In genomic region chr10:28676968-28677888, GRCh38 we compare ENCODE assay signal across 1 cellular context.
TF ChIP-seq lines count a peak whose summit lies in the region.

Gene BAMBI (plus strand): TSS chr10:28677521. CDS start chr10:28677898, 377 bp downstream.

TF ChIP-seq in K562, 482 proteins besides CTCF, POLR2A, EP300 and RAD21 (continued from another document and continues in another):
- TF ChIP-seq, protein P1, sequence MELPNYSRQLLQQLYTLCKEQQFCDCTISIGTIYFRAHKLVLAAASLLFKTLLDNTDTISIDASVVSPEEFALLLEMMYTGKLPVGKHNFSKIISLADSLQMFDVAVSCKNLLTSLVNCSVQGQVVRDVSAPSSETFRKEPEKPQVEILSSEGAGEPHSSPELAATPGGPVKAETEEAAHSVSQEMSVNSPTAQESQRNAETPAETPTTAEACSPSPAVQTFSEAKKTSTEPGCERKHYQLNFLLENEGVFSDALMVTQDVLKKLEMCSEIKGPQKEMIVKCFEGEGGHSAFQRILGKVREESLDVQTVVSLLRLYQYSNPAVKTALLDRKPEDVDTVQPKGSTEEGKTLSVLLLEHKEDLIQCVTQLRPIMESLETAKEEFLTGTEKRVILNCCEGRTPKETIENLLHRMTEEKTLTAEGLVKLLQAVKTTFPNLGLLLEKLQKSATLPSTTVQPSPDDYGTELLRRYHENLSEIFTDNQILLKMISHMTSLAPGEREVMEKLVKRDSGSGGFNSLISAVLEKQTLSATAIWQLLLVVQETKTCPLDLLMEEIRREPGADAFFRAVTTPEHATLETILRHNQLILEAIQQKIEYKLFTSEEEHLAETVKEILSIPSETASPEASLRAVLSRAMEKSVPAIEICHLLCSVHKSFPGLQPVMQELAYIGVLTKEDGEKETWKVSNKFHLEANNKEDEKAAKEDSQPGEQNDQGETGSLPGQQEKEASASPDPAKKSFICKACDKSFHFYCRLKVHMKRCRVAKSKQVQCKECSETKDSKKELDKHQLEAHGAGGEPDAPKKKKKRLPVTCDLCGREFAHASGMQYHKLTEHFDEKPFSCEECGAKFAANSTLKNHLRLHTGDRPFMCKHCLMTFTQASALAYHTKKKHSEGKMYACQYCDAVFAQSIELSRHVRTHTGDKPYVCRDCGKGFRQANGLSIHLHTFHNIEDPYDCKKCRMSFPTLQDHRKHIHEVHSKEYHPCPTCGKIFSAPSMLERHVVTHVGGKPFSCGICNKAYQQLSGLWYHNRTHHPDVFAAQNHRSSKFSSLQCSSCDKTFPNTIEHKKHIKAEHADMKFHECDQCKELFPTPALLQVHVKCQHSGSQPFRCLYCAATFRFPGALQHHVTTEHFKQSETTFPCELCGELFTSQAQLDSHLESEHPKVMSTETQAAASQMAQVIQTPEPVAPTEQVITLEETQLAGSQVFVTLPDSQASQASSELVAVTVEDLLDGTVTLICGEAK (IDR thresholded peaks at IDR 0.05): no peak
- TF ChIP-seq, protein P1 (CRISPR knock-in tag; IDR thresholded peaks at IDR 0.05): no peak
- TF ChIP-seq PRPF4 (IDR thresholded peaks at IDR 0.05; ENCODE audit: insufficient read depth, low read depth, low read length, poor library complexity, severe bottlenecking) (no peak), BRCA1 (IDR thresholded peaks at IDR 0.05) (no peak), BRCA1 (CRISPR knock-in tag; IDR thresholded peaks at IDR 0.05) (no peak), BRD4 (IDR thresholded peaks at IDR 0.05) (no peak), KAT7 (CRISPR knock-in tag; IDR thresholded peaks at IDR 0.05; ENCODE audit: borderline replicate concordance) (no peak), HNRNPH1 (optimal IDR thresholded peaks at IDR 0.05; ENCODE audit: low read depth, low read length) (no peak), POLR3A (IDR thresholded peaks at IDR 0.05; ENCODE audit: borderline replicate concordance, extremely low read depth, insufficient read depth, insufficient read length) (no peak), PTTG1 (tag; IDR thresholded peaks at IDR 0.05; ENCODE audit: low read depth) (no peak), KLF16 (IDR thresholded peaks at IDR 0.05) (no peak), SRSF9 (IDR thresholded peaks at IDR 0.05; ENCODE audit: borderline replicate concordance, low read depth, low read length) (no peak), PHB (CRISPR knock-in tag; IDR thresholded peaks at IDR 0.05) (0 out of 2 replicates have a peak, but pooled peaks have one; percentile 45), PTRF (tag; IDR thresholded peaks at IDR 0.05) (no peak), RERE (CRISPR knock-in tag; IDR thresholded peaks at IDR 0.05; ENCODE audit: borderline replicate concordance) (no peak), ZNF57 (CRISPR knock-in tag; IDR thresholded peaks at IDR 0.05) (no peak), ZBTB1 (CRISPR knock-in tag; IDR thresholded peaks at IDR 0.05; ENCODE audit: borderline replicate concordance, low read depth) (no peak), SMARCA5 (IDR thresholded peaks at IDR 0.05) (no peak), SAFB2 (IDR thresholded peaks at IDR 0.05; ENCODE audit: borderline replicate concordance, low read depth, low read length, severe bottlenecking) (no peak), RBM14 (IDR thresholded peaks at IDR 0.05; ENCODE audit: borderline replicate concordance, insufficient read depth, low read depth, low read length) (no peak), NCOR1 (IDR thresholded peaks at IDR 0.05) (no peak), CSDE1 (IDR thresholded peaks at IDR 0.05) (no peak), TAF9B (IDR thresholded peaks at IDR 0.05; ENCODE audit: partially characterized antibody) (peak; percentile 22), MIER1 (IDR thresholded peaks at IDR 0.05; ENCODE audit: low read depth) (no peak), ZNF444 (CRISPR knock-in tag; IDR thresholded peaks at IDR 0.05) (no peak), ZNF217 (CRISPR knock-in tag; IDR thresholded peaks at IDR 0.05) (no peak), ZNF174 (CRISPR knock-in tag; IDR thresholded peaks at IDR 0.05) (no peak), ZNF609 (CRISPR knock-in tag; IDR thresholded peaks at IDR 0.05; ENCODE audit: borderline replicate concordance) (no peak), SP2 (IDR thresholded peaks at IDR 0.05; ENCODE audit: extremely low read depth, low read depth, low read length, poor library complexity, severe bottlenecking) (peak; percentile 35), TAL1 (IDR thresholded peaks at IDR 0.05) (no peak), TARDBP (IDR thresholded peaks at IDR 0.05) (no peak), HNRNPL (IDR thresholded peaks at IDR 0.05; ENCODE audit: low read depth, low read length) (no peak; the same call in 1 of the 2 replicates), HES1 (IDR thresholded peaks at IDR 0.05; ENCODE audit: low read depth) (no peak), SMAD1 (IDR thresholded peaks at IDR 0.05; ENCODE audit: low read depth, low read length, partially characterized antibody) (no peak), CCNT2 (IDR thresholded peaks at IDR 0.05; ENCODE audit: borderline replicate concordance, extremely low read depth, insufficient read length, low read depth, low read length) (peak; percentile 87), MECOM (CRISPR knock-in tag; IDR thresholded peaks at IDR 0.05) (no peak), ZNF24 (IDR thresholded peaks at IDR 0.05) (no peak; the same call in 1 of the 2 replicates), MCM2 (IDR thresholded peaks at IDR 0.05; ENCODE audit: low read depth) (no peak), ZNF584 (CRISPR knock-in tag; IDR thresholded peaks at IDR 0.05; ENCODE audit: low read depth) (no peak), ZNF124 (CRISPR knock-in tag; IDR thresholded peaks at IDR 0.05) (no peak), ZNF79 (CRISPR knock-in tag; IDR thresholded peaks at IDR 0.05; ENCODE audit: low read depth) (no peak)
- TF ChIP-seq, protein P2, sequence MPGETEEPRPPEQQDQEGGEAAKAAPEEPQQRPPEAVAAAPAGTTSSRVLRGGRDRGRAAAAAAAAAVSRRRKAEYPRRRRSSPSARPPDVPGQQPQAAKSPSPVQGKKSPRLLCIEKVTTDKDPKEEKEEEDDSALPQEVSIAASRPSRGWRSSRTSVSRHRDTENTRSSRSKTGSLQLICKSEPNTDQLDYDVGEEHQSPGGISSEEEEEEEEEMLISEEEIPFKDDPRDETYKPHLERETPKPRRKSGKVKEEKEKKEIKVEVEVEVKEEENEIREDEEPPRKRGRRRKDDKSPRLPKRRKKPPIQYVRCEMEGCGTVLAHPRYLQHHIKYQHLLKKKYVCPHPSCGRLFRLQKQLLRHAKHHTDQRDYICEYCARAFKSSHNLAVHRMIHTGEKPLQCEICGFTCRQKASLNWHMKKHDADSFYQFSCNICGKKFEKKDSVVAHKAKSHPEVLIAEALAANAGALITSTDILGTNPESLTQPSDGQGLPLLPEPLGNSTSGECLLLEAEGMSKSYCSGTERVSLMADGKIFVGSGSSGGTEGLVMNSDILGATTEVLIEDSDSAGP (CRISPR knock-in tag; IDR thresholded peaks at IDR 0.05): no peak
- TF ChIP-seq, protein P3, sequence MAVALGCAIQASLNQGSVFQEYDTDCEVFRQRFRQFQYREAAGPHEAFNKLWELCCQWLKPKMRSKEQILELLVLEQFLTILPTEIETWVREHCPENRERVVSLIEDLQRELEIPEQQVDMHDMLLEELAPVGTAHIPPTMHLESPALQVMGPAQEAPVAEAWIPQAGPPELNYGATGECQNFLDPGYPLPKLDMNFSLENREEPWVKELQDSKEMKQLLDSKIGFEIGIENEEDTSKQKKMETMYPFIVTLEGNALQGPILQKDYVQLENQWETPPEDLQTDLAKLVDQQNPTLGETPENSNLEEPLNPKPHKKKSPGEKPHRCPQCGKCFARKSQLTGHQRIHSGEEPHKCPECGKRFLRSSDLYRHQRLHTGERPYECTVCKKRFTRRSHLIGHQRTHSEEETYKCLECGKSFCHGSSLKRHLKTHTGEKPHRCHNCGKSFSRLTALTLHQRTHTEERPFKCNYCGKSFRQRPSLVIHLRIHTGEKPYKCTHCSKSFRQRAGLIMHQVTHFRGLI (CRISPR knock-in tag; IDR thresholded peaks at IDR 0.05): no peak
